Comparison of ENCODE assay signal across 1 cellular context in genomic region chr4:55588160-55588559, GRCh38.
TF ChIP-seq lines count a peak whose summit lies in the region.

No MANE protein-coding gene starts in this region.

TF ChIP-seq in GM23338, 12 proteins besides CTCF, POLR2A, EP300 and RAD21 (continued from another document):
- TF ChIP-seq ZNF462 (CRISPR knock-in tag; IDR thresholded peaks at IDR 0.05) (no peak), STAT1 (IDR thresholded peaks at IDR 0.05; ENCODE audit: unreplicated experiment) (no peak)
